12 cellular contexts compared by ENCODE assay signal in genomic region chr12:102474438-102475064, GRCh38. TPM values are rescaled to one million over a fixed set of nuclear protein-coding genes. Genes with fewer than 3 reads are reported as not detected.
A peak's percentile ranks its signal among the peaks of the same experiment; 100 is the strongest.
DNase-seq lines count a peak whose midpoint lies in the region; ATAC-seq and TF ChIP-seq lines count a peak whose summit lies in the region.
"Had no signal": no experiment of that assay in that cellular context is flagged by ENCODE, and none has a peak within 500 bp of the region (broad histone marks: within the 10 kb centered on the region; RNA-seq: fewer than 3 reads in every experiment).

No MANE protein-coding gene starts in this region.

- ATAC-seq in HCT116 (peak; percentile 79), GM21367 (IDR thresholded peaks at IDR 0.05; ENCODE audit: unreplicated experiment) (no peak), GM21529 (IDR thresholded peaks at IDR 0.05; ENCODE audit: unreplicated experiment) (no peak), HG03520 (IDR thresholded peaks at IDR 0.05; ENCODE audit: unreplicated experiment) (no peak)
- peak; percentile 46 for ATAC-seq in activated CD8-positive, alpha-beta T cell treated with anti-CD3 and anti-CD28 coated beads, Interleukin-2, amount 10 ng/mL, durations not matched to agents 7 days and 5 days

- peak; percentile 68 for DNase-seq in A172 (ENCODE audit: low spot score)
- DNase-seq in HCT116 (ENCODE audit: low read depth, low spot score), result peak; percentile 26
- DNase-seq in activated CD8-positive, alpha-beta T cell treated with anti-CD3 and anti-CD28 coated beads, Interleukin-2, amount 10 ng/mL, durations not matched to agents 7 days and 5 days, result peak; percentile 28
- peak; percentile 88 for DNase-seq in islet precursor cell
- no peak for DNase-seq in OCI-LY7 (ENCODE audit: low spot score)
- DNase-seq: C1 segment of cervical spinal cord, naive B cell, NCI-H82 had no signal

- TF ChIP-seq RAD21 in HCT116 (IDR thresholded peaks at IDR 0.05; ENCODE audit: low read depth), result no peak

- 0 out of 2 replicates have a peak, but pooled peaks cover 8% of the 10 kb centered on the region for H3K27me3 ChIP-seq in HCT116 (ENCODE audit: insufficient read depth, low read length)

- H3K9me3 ChIP-seq in HCT116 (ENCODE audit: control insufficient read depth in 1 of 2, insufficient read depth in 1 of 2, low read depth in 1 of 2, low read length in 2 of 2), result no peaks in the 10 kb centered on the region
- H3K9me3 ChIP-seq in OCI-LY7 (ENCODE audit: low read length), result no peaks in the 10 kb centered on the region

- H3K4me2 ChIP-seq in HCT116 (ENCODE audit: low read length), result no peak overlapping the region
- H3K4me2 ChIP-seq in OCI-LY7 (ENCODE audit: low read length), result no peak overlapping the region

- no peak for TF ChIP-seq POLR2A in HCT116 (IDR thresholded peaks at IDR 0.05; ENCODE audit: borderline replicate concordance, extremely low read depth, insufficient read depth, insufficient read length)

- H3K27me3 Mint-ChIP-seq in activated CD8-positive, alpha-beta T cell treated with anti-CD3 and anti-CD28 coated beads, Interleukin-2, amount 10 ng/mL, durations not matched to agents 7 days and 5 days (ENCODE audit: low read depth), result no peaks in the 10 kb centered on the region

- H3K79me2 ChIP-seq in HCT116 (ENCODE audit: insufficient read depth, low read length) (no peaks in the 10 kb centered on the region), OCI-LY7 (ENCODE audit: insufficient read depth, low read depth, low read length) (no peaks in the 10 kb centered on the region)

- H4K20me1 ChIP-seq in HCT116 (ENCODE audit: insufficient read depth), result no peaks in the 10 kb centered on the region
- H4K20me1 ChIP-seq in OCI-LY7 (ENCODE audit: insufficient read depth, low read length), result no peaks in the 10 kb centered on the region

- H2AFZ ChIP-seq in HCT116 (ENCODE audit: low read depth, low read length, poor library complexity, severe bottlenecking) (no peak overlapping the region), OCI-LY7 (ENCODE audit: low read length) (no peak overlapping the region)

- H3K36me3 Mint-ChIP-seq in activated CD8-positive, alpha-beta T cell treated with anti-CD3 and anti-CD28 coated beads, Interleukin-2, amount 10 ng/mL, durations not matched to agents 7 days and 5 days (ENCODE audit: low read depth), result no peaks in the 10 kb centered on the region
- H3K36me3 Mint-ChIP-seq: naive B cell had no signal

- CTCF ChIA-PET in HCT116 (lab: Charles Lee), result interaction anchor here (2.0 kb wide), 1 partner anchor 10 kb away, joined by 7 read pairs; no protein-coding TSS in a partner anchor
- CTCF ChIA-PET in activated CD8-positive, alpha-beta T cell treated with anti-CD3 and anti-CD28 coated beads, Interleukin-2, amount 10 ng/mL, durations not matched to agents 7 days and 5 days (lab: Charles Lee), result interaction anchor here (0.6 kb wide), 1 partner anchor 452 kb away, joined by 3 read pairs; no protein-coding TSS in a partner anchor
- CTCF ChIA-PET in OCI-LY7 (lab: Charles Lee; ENCODE audit: unreplicated experiment), result no interaction called here

- intact Hi-C loops in HCT116 (cut with micrococcal nuclease), result no loop called here
- intact Hi-C loops in OCI-LY7 (cut with micrococcal nuclease; ENCODE audit: unreplicated experiment), result no loop called here

- H3K4me3 Mint-ChIP-seq in activated CD8-positive, alpha-beta T cell treated with anti-CD3 and anti-CD28 coated beads, Interleukin-2, amount 10 ng/mL, durations not matched to agents 7 days and 5 days, result no peak overlapping the region
- H3K4me3 Mint-ChIP-seq: naive B cell had no signal

- no TSS peak for BruUV-seq in HCT116 (replicated peaks; lab: Mats Ljungman, UMichigan)
- no TSS peak for BruUV-seq in OCI-LY7 (replicated peaks; lab: Mats Ljungman, UMichigan)

- no peak overlapping the region for H3K9ac ChIP-seq in HCT116 (ENCODE audit: low read length)

- POLR2A ChIA-PET in HCT116 (lab: Charles Lee) (no interaction called here), OCI-LY7 (lab: Charles Lee) (interaction anchor here (0.5 to 0.8 kb wide), 2 partner anchors 255 to 533 kb away, joined by 3 read pairs; no protein-coding TSS in a partner anchor)
- POLR2A ChIA-PET in activated CD8-positive, alpha-beta T cell treated with anti-CD3 and anti-CD28 coated beads, Interleukin-2, amount 10 ng/mL, durations not matched to agents 7 days and 5 days (lab: Charles Lee), result no interaction called here

- peaks cover 37% of the 10 kb centered on the region for H3K4me1 Mint-ChIP-seq in activated CD8-positive, alpha-beta T cell treated with anti-CD3 and anti-CD28 coated beads, Interleukin-2, amount 10 ng/mL, durations not matched to agents 7 days and 5 days (ENCODE audit: low read depth)
- H3K4me1 Mint-ChIP-seq: naive B cell had no signal

- H3K36me3 ChIP-seq in HCT116 (ENCODE audit: control insufficient read depth in 1 of 2, insufficient read depth in 2 of 2, low read length in 2 of 2) (no peaks in the 10 kb centered on the region), OCI-LY7 (ENCODE audit: insufficient read depth, low read length) (no peaks in the 10 kb centered on the region)

- H3K27ac ChIP-seq in HCT116 (ENCODE audit: low read depth, low read length) (no peak overlapping the region), OCI-LY7 (ENCODE audit: low read depth, low read length, poor library complexity, severe bottlenecking) (no peak overlapping the region)

- TF ChIP-seq CTCF in HCT116 (IDR thresholded peaks at IDR 0.05 in 2 of 3, conservative IDR thresholded peaks at IDR 0.05 in 1 of 3; ENCODE audit: borderline replicate concordance in 1 of 3, insufficient read depth in 1 of 3, low read depth in 2 of 3, low read length in 2 of 3), result no peak
- no peak for TF ChIP-seq CTCF in OCI-LY7 (conservative IDR thresholded peaks at IDR 0.05; ENCODE audit: low read length)

- H3K4me1 ChIP-seq in HCT116 (ENCODE audit: control insufficient read depth in 1 of 2, insufficient read depth in 2 of 2, low read length in 2 of 2), result peaks cover 0 to 7% of the 10 kb centered on the region in 2 experiments; a peak in 2 of 4 replicates
- peaks cover 10% of the 10 kb centered on the region for H3K4me1 ChIP-seq in OCI-LY7 (ENCODE audit: insufficient read depth, low read length, poor library complexity, severe bottlenecking)

- RAD21 ChIA-PET in HCT116 (lab: Charles Lee; ENCODE audit: low non-redundant PET in 1 of 2, low total read pairs in 2 of 2, uncharacterized antibody in 2 of 2, unreplicated experiment in 2 of 2), result no interaction called here

- H3K27ac Mint-ChIP-seq in activated CD8-positive, alpha-beta T cell treated with anti-CD3 and anti-CD28 coated beads, Interleukin-2, amount 10 ng/mL, durations not matched to agents 7 days and 5 days, result no peak overlapping the region

- no peaks in the 10 kb centered on the region for H3K9me2 ChIP-seq in HCT116 (ENCODE audit: insufficient read depth)
- no peaks in the 10 kb centered on the region for H3K9me2 ChIP-seq in OCI-LY7 (ENCODE audit: insufficient read depth, low read length)

- H3K9me3 Mint-ChIP-seq in activated CD8-positive, alpha-beta T cell treated with anti-CD3 and anti-CD28 coated beads, Interleukin-2, amount 10 ng/mL, durations not matched to agents 7 days and 5 days (ENCODE audit: insufficient read depth), result no peaks in the 10 kb centered on the region
- H3K9me3 Mint-ChIP-seq: naive B cell had no signal

- H3K4me3 ChIP-seq in HCT116 (replicated peaks in 1 of 2; ENCODE audit: low read depth in 1 of 2, low read length in 2 of 2) (no peak overlapping the region), OCI-LY7 (ENCODE audit: low read depth, low read length, poor library complexity, severe bottlenecking) (no peak overlapping the region)

TF ChIP-seq in HCT116, 20 proteins besides CTCF, POLR2A, EP300 and RAD21 (continues in another document):
- TF ChIP-seq YY1 (IDR thresholded peaks at IDR 0.05; ENCODE audit: extremely low read depth, insufficient replicate concordance, low read depth, low read length) (no peak), CBX3 (IDR thresholded peaks at IDR 0.05; ENCODE audit: low read depth) (0 out of 2 replicates have a peak, but pooled peaks have one; percentile 36), SP1 (IDR thresholded peaks at IDR 0.05; ENCODE audit: low read depth) (0 out of 2 replicates have a peak, but pooled peaks have one; percentile 13), EGR1 (IDR thresholded peaks at IDR 0.05; ENCODE audit: low read depth) (no peak), ATF3 (IDR thresholded peaks at IDR 0.05) (no peak), SIN3A (IDR thresholded peaks at IDR 0.05; ENCODE audit: low read depth) (no peak), EZH2phosphoT487 (IDR thresholded peaks at IDR 0.05; ENCODE audit: borderline replicate concordance) (no peak), ZFX (IDR thresholded peaks at IDR 0.05) (no peak), ZNF274 (IDR thresholded peaks at IDR 0.05; ENCODE audit: low read depth, low read length) (no peak), POLR2AphosphoS5 (IDR thresholded peaks at IDR 0.05; ENCODE audit: low read depth, low read length) (no peak), MAX (IDR thresholded peaks at IDR 0.05) (no peak), JUND (IDR thresholded peaks at IDR 0.05) (peak; percentile 63), CEBPB (IDR thresholded peaks at IDR 0.05; ENCODE audit: low read depth) (no peak), EZH2 (IDR thresholded peaks at IDR 0.05) (no peak), SRF (IDR thresholded peaks at IDR 0.05; ENCODE audit: low read depth) (no peak)

RNA-seq across cellular contexts. Expression of gene IGF1, which starts 5.8 kb away (rescaled TPM):
- total RNA-seq in A172 (2014; rRNA removed; shearing (Covaris generic)), result 0.02 TPM in 1 of 2 replicates, not detected in the other
- total RNA-seq in HCT116 (2021; ENCODE audit: unreplicated experiment) (0.42 TPM), OCI-LY7 (2022) (not detected in 2 replicates)
- not detected in 2 replicates for polyA plus RNA-seq in HCT116 (2012)
- 1 to 10 TPM in 1 of 2 experiments, under 1 TPM in 1; 0.52 to 1.2 TPM for total RNA-seq in activated CD8-positive, alpha-beta T cell treated with anti-CD3 and anti-CD28 coated beads, Interleukin-2, amount 10 ng/mL, durations not matched to agents 7 days and 5 days
- total RNA-seq in OCI-LY7 (2014; rRNA removed; shearing (Covaris generic)), result not detected in 2 replicates
- total RNA-seq: LHCN-M2 had no signal

Comparison
In these comparisons a context has a peak if more than half of its experiments do, and no peak if none do; other contexts are left out.
1. ATAC-seq: peak in HCT116 (single experiment) and activated CD8-positive, alpha-beta T cell treated with anti-CD3 and anti-CD28 coated beads, Interleukin-2, amount 10 ng/mL, durations not matched to agents 7 days and 5 days (single experiment); none in GM21367 (single experiment), GM21529 (single experiment) and HG03520 (single experiment).